In the genomic region with DNA sequence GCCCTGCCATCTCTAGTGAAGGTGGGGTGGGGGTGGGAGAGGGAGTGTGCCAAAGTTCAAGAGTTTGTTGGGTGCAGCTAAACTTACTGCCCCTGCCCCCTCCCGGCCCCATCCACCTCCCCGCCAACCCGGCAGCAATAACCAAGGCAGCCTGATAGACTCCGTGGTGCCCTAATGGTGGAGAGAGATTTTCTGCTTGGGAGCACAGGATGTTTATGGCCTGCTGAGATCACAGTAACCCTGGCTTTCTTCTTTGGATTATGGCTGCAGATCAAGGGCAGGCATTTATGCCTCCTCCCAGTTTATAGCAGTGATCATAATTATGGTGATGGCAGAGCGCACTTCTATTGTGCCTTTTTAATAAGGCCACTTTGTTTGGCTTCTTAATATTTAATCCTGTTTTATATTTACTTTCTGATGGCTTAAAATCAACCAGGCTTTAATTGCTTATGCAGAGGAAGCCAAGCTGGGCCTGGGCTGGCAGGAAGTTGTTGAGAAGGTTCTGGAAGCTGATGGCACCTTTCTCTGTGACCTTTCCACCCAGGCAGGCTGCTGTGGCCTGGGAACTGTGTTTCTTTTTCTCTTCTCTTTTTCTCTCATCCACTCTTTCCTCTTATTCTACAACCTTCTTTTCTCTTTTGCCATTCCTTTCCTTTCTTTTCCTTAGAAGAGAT, we compare ENCODE assay signal across 22 cellular contexts.
DNase-seq lines count a peak whose midpoint lies in the region; TF ChIP-seq lines count a peak whose summit lies in the region.
"Had no signal": no experiment of that assay in that cellular context is flagged by ENCODE, and none has a peak within 500 bp of the region (broad histone marks: within the 10 kb centered on the region; RNA-seq: fewer than 3 reads in every experiment).

No MANE protein-coding gene starts in this region.

- H3K4me3 ChIP-seq in OCI-LY7 (ENCODE audit: low read depth, low read length, poor library complexity, severe bottlenecking) (no peak overlapping the region), brain microvascular endothelial cell (ENCODE audit: low read depth, low read length) (no peak overlapping the region)
- H3K4me3 ChIP-seq: K562 had no signal

- no peaks in the 10 kb centered on the region for H3K27me3 ChIP-seq in brain microvascular endothelial cell (replicated peaks)
- H3K27me3 ChIP-seq: BE2C had no signal

- intact Hi-C loops in OCI-LY7 (cut with micrococcal nuclease; ENCODE audit: unreplicated experiment), result no loop called here

- CTCF ChIA-PET in OCI-LY7 (lab: Charles Lee; ENCODE audit: unreplicated experiment), result no interaction called here

- POLR2A ChIA-PET in OCI-LY7 (lab: Charles Lee), result no interaction called here

- H3K36me3 ChIP-seq in OCI-LY7 (ENCODE audit: insufficient read depth, low read length) (no peaks in the 10 kb centered on the region), brain microvascular endothelial cell (replicated peaks) (no peaks in the 10 kb centered on the region)
- H3K36me3 ChIP-seq: BE2C had no signal

- H3K9me2 ChIP-seq in OCI-LY7 (ENCODE audit: insufficient read depth, low read length), result no peaks in the 10 kb centered on the region

- H4K20me1 ChIP-seq in OCI-LY7 (ENCODE audit: insufficient read depth, low read length), result no peaks in the 10 kb centered on the region

- no TSS peak for BruUV-seq in OCI-LY7 (replicated peaks; lab: Mats Ljungman, UMichigan)

- TF ChIP-seq CTCF in OCI-LY7 (conservative IDR thresholded peaks at IDR 0.05; ENCODE audit: low read length) (no peak), brain microvascular endothelial cell (IDR thresholded peaks at IDR 0.05; ENCODE audit: low read depth, low read length, missing control alignments) (no peak)

- no peaks in the 10 kb centered on the region for H3K79me2 ChIP-seq in OCI-LY7 (ENCODE audit: insufficient read depth, low read depth, low read length)

- no peaks in the 10 kb centered on the region for H3K9me3 ChIP-seq in OCI-LY7 (ENCODE audit: low read length)
- H3K9me3 ChIP-seq: BE2C, Caco-2 had no signal

- H3K4me2 ChIP-seq in OCI-LY7 (ENCODE audit: low read length), result no peak overlapping the region

- H3K27ac ChIP-seq in OCI-LY7 (ENCODE audit: low read depth, low read length, poor library complexity, severe bottlenecking), result no peak overlapping the region
- H3K27ac ChIP-seq in brain microvascular endothelial cell, result no peak overlapping the region
- H3K27ac ChIP-seq: RWPE1 had no signal

- DNase-seq in G401 (ENCODE audit: low spot score) (peak; percentile 44), SW480 (ENCODE audit: low spot score) (peak; percentile 60), left kidney (ENCODE audit: low read depth, low spot score) (peak; percentile 87), renal cortical epithelial cell (ENCODE audit: low read depth) (peak; percentile 7), OCI-LY7 (ENCODE audit: low spot score) (no peak), NCI-H82 treated with DMSO at 0.1 percent for 48 hours (lab: John Stamatoyannopoulos, UW; ENCODE audit: unreplicated experiment) (no peak), brain microvascular endothelial cell (no peak), NCI-H1930 (lab: John Stamatoyannopoulos, UW) (no peak)
- DNase-seq: BE2C; Caco-2; CD4-positive, CD25-positive, alpha-beta regulatory T cell; DMS153; GF-D8; H9; NCI-H187; NCI-H2227 treated with DMSO at 0.1 percent for 48 hours; NCI-H510A treated with DMSO at 0.1 percent for 48 hours; NCI-H774; PC-3; SIG-M5 had no signal

- no peak overlapping the region for H2AFZ ChIP-seq in OCI-LY7 (ENCODE audit: low read length)

- no peaks in the 10 kb centered on the region for H3K4me1 ChIP-seq in OCI-LY7 (ENCODE audit: insufficient read depth, low read length, poor library complexity, severe bottlenecking)
- H3K4me1 ChIP-seq: BE2C, Caco-2 had no signal

- in situ Hi-C loops in G401 (cut with HindIII; ENCODE audit: low sequenced_read_pairs), result no loop called here
- in situ Hi-C loops in brain microvascular endothelial cell (cut with HindIII; ENCODE audit: low pct_ligation_motif_present, low sequenced_read_pairs), result no loop called here

Comparison
In these comparisons a context has a peak if more than half of its experiments do, and no peak if none do; other contexts are left out.
1. DNase-seq: peak in G401 (single experiment), SW480 (single experiment), left kidney (single experiment) and renal cortical epithelial cell (single experiment); none in OCI-LY7 (single experiment), NCI-H82 treated with DMSO at 0.1 percent for 48 hours (single experiment), brain microvascular endothelial cell (single experiment) and NCI-H1930 (0 of 2).